Comparison of ENCODE assay signal across 12 cellular contexts in the genomic region with DNA sequence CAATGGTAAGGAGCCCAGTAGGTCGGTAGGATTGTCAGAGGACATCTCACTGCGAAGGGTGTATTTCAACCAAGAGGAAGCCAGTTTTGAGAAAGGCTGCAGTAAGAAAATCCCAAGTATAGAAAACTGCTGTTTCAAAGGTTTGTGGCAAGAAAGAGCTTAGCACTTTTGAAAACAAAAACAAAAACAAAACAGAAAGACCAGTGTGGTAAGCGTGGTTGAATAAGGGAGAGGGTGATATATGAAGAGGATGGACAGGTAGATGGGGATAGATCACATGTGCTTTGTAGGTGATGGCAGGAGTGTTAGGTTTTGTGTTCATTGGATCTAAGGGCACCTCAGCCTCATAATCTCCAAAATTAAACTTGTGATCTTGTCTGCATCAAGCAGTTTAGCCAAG.
DNase-seq lines count a peak whose midpoint lies in the region; ATAC-seq and TF ChIP-seq lines count a peak whose summit lies in the region.
"Had no signal": no experiment of that assay in that cellular context is flagged by ENCODE, and none has a peak within 500 bp of the region (broad histone marks: within the 10 kb centered on the region; RNA-seq: fewer than 3 reads in every experiment).

No MANE protein-coding gene starts in this region.

- H3K36me3 Mint-ChIP-seq in activated T-cell treated with anti-CD3 and anti-CD28 coated beads, Interleukin-2, amount 50 U/mL, for 72 hours (ENCODE audit: insufficient read depth in 2 of 2) = no peaks in the 10 kb centered on the region
- H3K36me3 Mint-ChIP-seq in endothelial cell (ENCODE audit: low read depth, unreplicated experiment) = no peaks in the 10 kb centered on the region
- no peaks in the 10 kb centered on the region for H3K36me3 Mint-ChIP-seq in activated T-helper 17 cell treated with anti-CD3 and anti-CD28 coated beads, Interleukin-2, amount 50 U/mL, for 72 hours (ENCODE audit: low read depth)
- H3K36me3 Mint-ChIP-seq: natural killer cell treated with Interleukin-12 subunit alpha and Interleukin-12 subunit beta and Interleukin-15 and Interleukin-18, amount 100 ng/mL, for 72 hours had no signal

- H3K27ac ChIP-seq in BLaER1 treated with 17β-estradiol and CSF1 and Interleukin-3, amounts not matched to agents 10 nM and 100 nM = peak overlapping the region; percentile 67 to 93 (median 86); a peak in 21 of 22 replicates
- H3K27ac ChIP-seq: skin epidermis had no signal

- H3K9ac ChIP-seq in BLaER1 treated with 17β-estradiol and CSF1 and Interleukin-3, amounts not matched to agents 10 nM and 100 nM = peak overlapping the region; percentile 60 to 76 (median 71); a peak in 21 of 22 replicates

- no peak overlapping the region for H3K4me3 Mint-ChIP-seq in activated T-cell treated with anti-CD3 and anti-CD28 coated beads, Interleukin-2, amount 50 U/mL, for 72 hours
- H3K4me3 Mint-ChIP-seq in endothelial cell (ENCODE audit: unreplicated experiment) = no peak overlapping the region
- no peak overlapping the region for H3K4me3 Mint-ChIP-seq in activated T-helper 17 cell treated with anti-CD3 and anti-CD28 coated beads, Interleukin-2, amount 50 U/mL, for 72 hours
- H3K4me3 Mint-ChIP-seq: natural killer cell treated with Interleukin-12 subunit alpha and Interleukin-12 subunit beta and Interleukin-15 and Interleukin-18, amount 100 ng/mL, for 72 hours had no signal

- TF ChIP-seq CTCF in endothelial cell (IDR thresholded peaks at IDR 0.05; ENCODE audit: unreplicated experiment) = no peak

- ATAC-seq in GM19397 (IDR thresholded peaks at IDR 0.05; ENCODE audit: unreplicated experiment) = peak; percentile 62
- ATAC-seq in HG02798 (IDR thresholded peaks at IDR 0.05; ENCODE audit: poor library complexity, unreplicated experiment) = peak; percentile 89
- peak; percentile 71 for ATAC-seq in HG03469 (IDR thresholded peaks at IDR 0.05; ENCODE audit: unreplicated experiment)
- no peak for ATAC-seq in activated T-cell treated with anti-CD3 and anti-CD28 coated beads, Interleukin-2, amount 50 U/mL, for 72 hours (replicated peaks in 1 of 2)
- no peak for ATAC-seq in activated T-helper 17 cell treated with anti-CD3 and anti-CD28 coated beads, Interleukin-2, amount 50 U/mL, for 72 hours (replicated peaks)
- ATAC-seq: natural killer cell treated with Interleukin-12 subunit alpha and Interleukin-12 subunit beta and Interleukin-15 and Interleukin-18, amount 100 ng/mL, for 72 hours had no signal

- H3K9me3 ChIP-seq in BLaER1 treated with 17β-estradiol and CSF1 and Interleukin-3, amounts not matched to agents 10 nM and 100 nM (replicated peaks in 1 of 11) = peaks cover 11 to 15% (median 14%) of the 10 kb centered on the region in 11 experiments

- H3K9me3 Mint-ChIP-seq in activated T-cell treated with anti-CD3 and anti-CD28 coated beads, Interleukin-2, amount 50 U/mL, for 72 hours = peaks cover 0 to 5% of the 10 kb centered on the region in 2 donors
- no peaks in the 10 kb centered on the region for H3K9me3 Mint-ChIP-seq in endothelial cell (ENCODE audit: unreplicated experiment)
- no peaks in the 10 kb centered on the region for H3K9me3 Mint-ChIP-seq in activated T-helper 17 cell treated with anti-CD3 and anti-CD28 coated beads, Interleukin-2, amount 50 U/mL, for 72 hours

- DNase-seq in activated T-cell treated with anti-CD3 and anti-CD28 coated beads, Interleukin-2, amount 50 U/mL, for 72 hours = no peak
- DNase-seq in endothelial cell (ENCODE audit: low spot score) = no peak
- DNase-seq in activated CD4-positive, CD25-positive, alpha-beta regulatory T cell treated with anti-CD3 and anti-CD28 coated beads, Interleukin-2, amount 50 U/mL, for 72 hours = no peak
- DNase-seq: H7, T-helper 2 cell had no signal

- H3K27ac Mint-ChIP-seq in activated T-cell treated with anti-CD3 and anti-CD28 coated beads, Interleukin-2, amount 50 U/mL, for 72 hours = no peak overlapping the region
- no peak overlapping the region for H3K27ac Mint-ChIP-seq in endothelial cell (ENCODE audit: unreplicated experiment)
- no peak overlapping the region for H3K27ac Mint-ChIP-seq in activated T-helper 17 cell treated with anti-CD3 and anti-CD28 coated beads, Interleukin-2, amount 50 U/mL, for 72 hours
- H3K27ac Mint-ChIP-seq: natural killer cell treated with Interleukin-12 subunit alpha and Interleukin-12 subunit beta and Interleukin-15 and Interleukin-18, amount 100 ng/mL, for 72 hours had no signal

- no peaks in the 10 kb centered on the region for H4K20me1 ChIP-seq in BLaER1 treated with 17β-estradiol and CSF1 and Interleukin-3, amounts not matched to agents 10 nM and 100 nM

- no peaks in the 10 kb centered on the region for H3K27me3 ChIP-seq in BLaER1 treated with 17β-estradiol and CSF1 and Interleukin-3, amounts not matched to agents 10 nM and 100 nM

- H3K27me3 Mint-ChIP-seq in activated T-cell treated with anti-CD3 and anti-CD28 coated beads, Interleukin-2, amount 50 U/mL, for 72 hours (ENCODE audit: low read depth) = peaks cover 31% of the 10 kb centered on the region
- no peaks in the 10 kb centered on the region for H3K27me3 Mint-ChIP-seq in endothelial cell (ENCODE audit: unreplicated experiment)
- H3K27me3 Mint-ChIP-seq in activated T-helper 17 cell treated with anti-CD3 and anti-CD28 coated beads, Interleukin-2, amount 50 U/mL, for 72 hours = peaks cover 16% of the 10 kb centered on the region

- peak overlapping the region; percentile 73 to 92 (median 82) for H3K4me2 ChIP-seq in BLaER1 treated with 17β-estradiol and CSF1 and Interleukin-3, amounts not matched to agents 10 nM and 100 nM

- H3K36me3 ChIP-seq in BLaER1 treated with 17β-estradiol and CSF1 and Interleukin-3, amounts not matched to agents 10 nM and 100 nM = peaks cover 0 to 13% (median 10%) of the 10 kb centered on the region in 11 experiments; a peak in 15 of 22 replicates

- H3K4me3 ChIP-seq in BLaER1 treated with 17β-estradiol and CSF1 and Interleukin-3, amounts not matched to agents 10 nM and 100 nM = peak overlapping the region in 4 of 10 experiments; percentile 7 to 46 (median 22); a peak in 5 of 20 replicates
- H3K4me3 ChIP-seq: skin epidermis had no signal

- no peaks in the 10 kb centered on the region for H3K4me1 Mint-ChIP-seq in activated T-cell treated with anti-CD3 and anti-CD28 coated beads, Interleukin-2, amount 50 U/mL, for 72 hours (ENCODE audit: low read depth)
- H3K4me1 Mint-ChIP-seq in endothelial cell (ENCODE audit: unreplicated experiment) = peaks cover 6% of the 10 kb centered on the region
- no peaks in the 10 kb centered on the region for H3K4me1 Mint-ChIP-seq in activated T-helper 17 cell treated with anti-CD3 and anti-CD28 coated beads, Interleukin-2, amount 50 U/mL, for 72 hours

- H3K4me1 ChIP-seq in BLaER1 treated with 17β-estradiol and CSF1 and Interleukin-3, amounts not matched to agents 10 nM and 100 nM = peaks cover 70 to 97% (median 84%) of the 10 kb centered on the region in 10 experiments

Comparison
In these comparisons a context has a peak if more than half of its experiments do, and no peak if none do; other contexts are left out.
1. ATAC-seq: peak in GM19397 (single experiment), HG02798 (single experiment) and HG03469 (single experiment); none in activated T-cell treated with anti-CD3 and anti-CD28 coated beads, Interleukin-2, amount 50 U/mL, for 72 hours (0 of 2) and activated T-helper 17 cell treated with anti-CD3 and anti-CD28 coated beads, Interleukin-2, amount 50 U/mL, for 72 hours (single experiment).